ENCODE assay signal across 24 cellular contexts in genomic region chr4:3184725-3185124, GRCh38.
DNase-seq lines count a peak whose midpoint lies in the region; ATAC-seq and TF ChIP-seq lines count a peak whose summit lies in the region.
"Had no signal": no experiment of that assay in that cellular context is flagged by ENCODE, and none has a peak within 500 bp of the region (broad histone marks: within the 10 kb centered on the region; RNA-seq: fewer than 3 reads in every experiment).

No MANE protein-coding gene starts in this region.

- H3K27me3 Mint-ChIP-seq in CD4-positive, alpha-beta memory T cell = no peaks in the 10 kb centered on the region
- no peaks in the 10 kb centered on the region for H3K27me3 Mint-ChIP-seq in neural progenitor cell (ENCODE audit: insufficient read depth, low read depth)
- H3K27me3 Mint-ChIP-seq: activated CD8-positive, alpha-beta memory T cell treated with anti-CD3 and anti-CD28 coated beads, Interleukin-2, amount 10 ng/mL, durations not matched to agents 7 days and 5 days; activated naive CD8-positive, alpha-beta T cell; stimulated activated naive CD8-positive, alpha-beta T cell treated with anti-CD3 and anti-CD28 coated beads, Interleukin-15, Interleukin-2, amounts not matched to agents 100 ng/mL and 50 ng/mL, for 24 hours had no signal

- H3K4me2 ChIP-seq in neural progenitor cell = no peak overlapping the region

- DNase-seq in CD4-positive, alpha-beta memory T cell = no peak
- DNase-seq in G401 (ENCODE audit: low spot score) (peak; percentile 34), body of pancreas (peak in 3 of 4 donors; percentile 49 to 55 (median 54)), neural progenitor cell (ENCODE audit: low spot score) (no peak), pons (ENCODE audit: low spot score) (no peak), NK-92 (lab: John Stamatoyannopoulos, UW; ENCODE audit: unreplicated experiment) (no peak)
- DNase-seq: activated CD4-positive, CD25-positive, alpha-beta regulatory T cell treated with anti-CD3 and anti-CD28 coated beads, Interleukin-2, amount 50 U/mL, for 72 hours; activated CD8-positive, alpha-beta memory T cell treated with anti-CD3 and anti-CD28 coated beads, Interleukin-2, amount 10 ng/mL, durations not matched to agents 7 days and 5 days; activated T-cell treated with anti-CD3 and anti-CD28 coated beads, Interleukin-2, amount 50 U/mL, for 72 hours; GOT3; KG1; left cardiac atrium; mammary epithelial cell; NCI-H146; NCI-H510A treated with DMSO at 0.1 percent for 48 hours; ovary; SJCRH30; stimulated activated CD4-positive, alpha-beta T cell treated with anti-CD3 and anti-CD28 coated beads, Interleukin-12 subunit alpha, Interleukin-12 subunit beta, amount 100 ng/mL, for 4 hours; stimulated activated CD4-positive, alpha-beta T cell treated with anti-CD3 and anti-CD28 coated beads, Interleukin-4, amount 100 ng/mL, for 4 hours; thyroid gland had no signal

- H2AFZ ChIP-seq in neural progenitor cell (replicated peaks) = no peak overlapping the region

- no peak for TF ChIP-seq POLR2A in body of pancreas (IDR thresholded peaks at IDR 0.05)

- H4K20me1 ChIP-seq in neural progenitor cell (ENCODE audit: low read depth) = no peaks in the 10 kb centered on the region

- no peaks in the 10 kb centered on the region for H3K27me3 ChIP-seq in CD4-positive, alpha-beta memory T cell (ENCODE audit: insufficient read depth, low read length)
- no peaks in the 10 kb centered on the region for H3K27me3 ChIP-seq in body of pancreas
- no peaks in the 10 kb centered on the region for H3K27me3 ChIP-seq in neural progenitor cell
- H3K27me3 ChIP-seq: ovary, right atrium auricular region, SJCRH30, thyroid gland had no signal

- TF ChIP-seq CTCF in body of pancreas (IDR thresholded peaks at IDR 0.05) (peak in 4 of 7 experiments; percentile 34 to 57 (median 38)), neural progenitor cell (IDR thresholded peaks at IDR 0.05) (no peak)

- H3K4me3 ChIP-seq in CD4-positive, alpha-beta memory T cell (ENCODE audit: low read length in 2 of 2) = no peak overlapping the region
- no peak overlapping the region for H3K4me3 ChIP-seq in body of pancreas
- H3K4me3 ChIP-seq in neural progenitor cell = no peak overlapping the region
- H3K4me3 ChIP-seq: ovary, right atrium auricular region, SJCRH30, thyroid gland had no signal

- H3F3A ChIP-seq in neural progenitor cell (ENCODE audit: low read depth) = no peaks in the 10 kb centered on the region

- in situ Hi-C loops in G401 (cut with HindIII; ENCODE audit: low sequenced_read_pairs) = no loop called here

- H3K79me2 ChIP-seq in neural progenitor cell (ENCODE audit: low read depth) = no peaks in the 10 kb centered on the region

- CTCF ChIA-PET in CD4-positive, alpha-beta memory T cell (lab: Charles Lee; ENCODE audit: partially characterized antibody) = interaction anchor here (1.0 kb wide), 2 partner anchors 77 to 296 kb away, joined by 3 read pairs; no protein-coding TSS in a partner anchor

- WGBS in body of pancreas, 2 donors = 37 to 58% methylated on average over 2 to 4 of the region's 4 CpGs

- peak; percentile 33 for ATAC-seq in body of pancreas
- ATAC-seq in GM21825 (IDR thresholded peaks at IDR 0.05; ENCODE audit: unreplicated experiment) = no peak
- ATAC-seq: activated CD8-positive, alpha-beta memory T cell treated with anti-CD3 and anti-CD28 coated beads, Interleukin-2, amount 10 ng/mL, durations not matched to agents 7 days and 5 days; activated T-cell treated with anti-CD3 and anti-CD28 coated beads, Interleukin-2, amount 50 U/mL, for 72 hours; left cardiac atrium had no signal

- H3K36me3 ChIP-seq in CD4-positive, alpha-beta memory T cell (ENCODE audit: insufficient read depth, low read length) = peaks cover 43% of the 10 kb centered on the region
- H3K36me3 ChIP-seq in body of pancreas (replicated peaks in 1 of 2; ENCODE audit: insufficient read depth in 1 of 2, low read depth in 2 of 2) (peaks cover 8 to 18% of the 10 kb centered on the region in 2 donors), neural progenitor cell (peaks cover 3% of the 10 kb centered on the region)
- H3K36me3 ChIP-seq: ovary had no signal

- peaks cover 0 to 5% (median 0%) of the 10 kb centered on the region in 4 donors for H3K4me1 Mint-ChIP-seq in CD4-positive, alpha-beta memory T cell
- peaks cover 10% of the 10 kb centered on the region for H3K4me1 Mint-ChIP-seq in neural progenitor cell

- H3K27ac ChIP-seq in CD4-positive, alpha-beta memory T cell (ENCODE audit: low read depth, low read length) = no peak overlapping the region
- H3K27ac ChIP-seq in body of pancreas (peak overlapping the region; percentile 2 to 57 (median 32)), neural progenitor cell (no peak overlapping the region)
- H3K27ac ChIP-seq: ovary, right atrium auricular region, SJCRH30, thyroid gland had no signal

- no peaks in the 10 kb centered on the region for H3K9me3 Mint-ChIP-seq in CD4-positive, alpha-beta memory T cell
- H3K9me3 Mint-ChIP-seq in neural progenitor cell = no peaks in the 10 kb centered on the region
- H3K9me3 Mint-ChIP-seq: activated T-cell treated with anti-CD3 and anti-CD28 coated beads, Interleukin-2, amount 50 U/mL, for 72 hours; stimulated activated naive CD8-positive, alpha-beta T cell treated with anti-CD3 and anti-CD28 coated beads, Interleukin-15, Interleukin-2, amounts not matched to agents 100 ng/mL and 50 ng/mL, for 24 hours had no signal

- peak overlapping the region in 5 of 7 donors; percentile 47 to 90 (median 58) for H3K27ac Mint-ChIP-seq in CD4-positive, alpha-beta memory T cell
- peak overlapping the region; percentile 6 for H3K27ac Mint-ChIP-seq in neural progenitor cell
- H3K27ac Mint-ChIP-seq: activated CD8-positive, alpha-beta memory T cell treated with anti-CD3 and anti-CD28 coated beads, Interleukin-2, amount 10 ng/mL, durations not matched to agents 7 days and 5 days; stimulated activated naive CD8-positive, alpha-beta T cell treated with anti-CD3 and anti-CD28 coated beads, Interleukin-15, Interleukin-2, amounts not matched to agents 100 ng/mL and 50 ng/mL, for 24 hours had no signal

- POLR2A ChIA-PET in CD4-positive, alpha-beta memory T cell (lab: Charles Lee; ENCODE audit: partially characterized antibody) = no interaction called here

- intact Hi-C loops in CD4-positive, alpha-beta memory T cell (cut with micrococcal nuclease) = no loop called here
- intact Hi-C loops in body of pancreas (cut with DNase I) = no loop called here

- H3K4me3 Mint-ChIP-seq in CD4-positive, alpha-beta memory T cell = no peak overlapping the region
- H3K4me3 Mint-ChIP-seq in neural progenitor cell = no peak overlapping the region
- H3K4me3 Mint-ChIP-seq: activated CD8-positive, alpha-beta memory T cell treated with anti-CD3 and anti-CD28 coated beads, Interleukin-2, amount 10 ng/mL, durations not matched to agents 7 days and 5 days; activated naive CD8-positive, alpha-beta T cell; activated T-cell treated with anti-CD3 and anti-CD28 coated beads, Interleukin-2, amount 50 U/mL, for 72 hours; stimulated activated naive CD8-positive, alpha-beta T cell treated with anti-CD3 and anti-CD28 coated beads, Interleukin-15, Interleukin-2, amounts not matched to agents 100 ng/mL and 50 ng/mL, for 24 hours had no signal

- H3K4me1 ChIP-seq in CD4-positive, alpha-beta memory T cell (ENCODE audit: insufficient read depth, low read length) = no peaks in the 10 kb centered on the region
- H3K4me1 ChIP-seq in body of pancreas (peaks cover 38% of the 10 kb centered on the region), neural progenitor cell (no peaks in the 10 kb centered on the region)
- H3K4me1 ChIP-seq: right atrium auricular region, SJCRH30, thyroid gland had no signal

- H3K9ac ChIP-seq in neural progenitor cell = no peak overlapping the region

- H3K36me3 Mint-ChIP-seq in CD4-positive, alpha-beta memory T cell = peaks cover 68 to 87% of the 10 kb centered on the region in 2 donors
- H3K36me3 Mint-ChIP-seq in neural progenitor cell = peaks cover 42% of the 10 kb centered on the region

- no peaks in the 10 kb centered on the region for H3K9me3 ChIP-seq in CD4-positive, alpha-beta memory T cell (ENCODE audit: control insufficient read depth in 1 of 2, low read length in 2 of 2)
- H3K9me3 ChIP-seq in body of pancreas (no peaks in the 10 kb centered on the region), neural progenitor cell (ENCODE audit: low read depth) (no peaks in the 10 kb centered on the region)
- H3K9me3 ChIP-seq: ovary, right atrium auricular region, SJCRH30, thyroid gland had no signal

Comparison
In these comparisons a context has a peak if more than half of its experiments do, and no peak if none do; other contexts are left out.
1. DNase-seq: peak in G401 (single experiment) and body of pancreas (3 of 4); none in CD4-positive, alpha-beta memory T cell (0 of 5), neural progenitor cell (single experiment), pons (single experiment) and NK-92 (single experiment).
2. H3K27ac ChIP-seq: peak in body of pancreas (4 of 4); none in CD4-positive, alpha-beta memory T cell (single experiment) and neural progenitor cell (single experiment).